26 cellular contexts compared by ENCODE assay signal in genomic region chr3:54535619-54536018, GRCh38.
"Had no signal": no experiment of that assay in that cellular context is flagged by ENCODE, and none has a peak within 500 bp of the region (broad histone marks: within the 10 kb centered on the region; RNA-seq: fewer than 3 reads in every experiment).

No MANE protein-coding gene starts in this region.

- H3K27me3 Mint-ChIP-seq: stimulated activated naive CD8-positive, alpha-beta T cell treated with anti-CD3 and anti-CD28 coated beads, Interleukin-15, Interleukin-2, amounts not matched to agents 100 ng/mL and 50 ng/mL, for 24 hours had no signal

- H3K4me3 ChIP-seq: left ventricle myocardium inferior, ovary, spleen, suprapubic skin, thoracic aorta, tibial artery, upper lobe of right lung, uterus had no signal

- H3K4me1 ChIP-seq: spleen, suprapubic skin, tibial artery, upper lobe of right lung, uterus had no signal

- H3K27ac Mint-ChIP-seq: immature natural killer cell; naive thymus-derived CD8-positive, alpha-beta T cell; nephron; progenitor cell of endocrine pancreas; stimulated activated effector memory CD8-positive, alpha-beta T cell treated with anti-CD3 and anti-CD28 coated beads, Interleukin-12 subunit alpha, Interleukin-12 subunit beta, amount 100 ng/mL, for 72 hours; stimulated activated naive CD8-positive, alpha-beta T cell treated with anti-CD3 and anti-CD28 coated beads, Interleukin-15, Interleukin-2, amounts not matched to agents 100 ng/mL and 50 ng/mL, for 24 hours had no signal

- H3K36me3 Mint-ChIP-seq: immature natural killer cell; naive thymus-derived CD8-positive, alpha-beta T cell; stimulated activated effector memory CD8-positive, alpha-beta T cell treated with anti-CD3 and anti-CD28 coated beads, Interleukin-12 subunit alpha, Interleukin-12 subunit beta, amount 100 ng/mL, for 72 hours had no signal

- H3K9me3 Mint-ChIP-seq: nephron; neural crest cell; stimulated activated naive CD8-positive, alpha-beta T cell treated with anti-CD3 and anti-CD28 coated beads, Interleukin-15, Interleukin-2, amounts not matched to agents 100 ng/mL and 50 ng/mL, for 24 hours had no signal

- ATAC-seq: naive thymus-derived CD8-positive, alpha-beta T cell; right cardiac atrium; sciatic nerve; stimulated activated effector memory CD8-positive, alpha-beta T cell treated with anti-CD3 and anti-CD28 coated beads, Interleukin-12 subunit alpha, Interleukin-12 subunit beta, amount 100 ng/mL, for 72 hours; upper lobe of right lung had no signal

- H3K27ac ChIP-seq: left ventricle myocardium inferior, neutrophil, ovary, spleen, suprapubic skin, thoracic aorta, tibial artery, upper lobe of right lung, uterus had no signal

- H3K36me3 ChIP-seq: left ventricle myocardium inferior, neutrophil, ovary, spleen, suprapubic skin, thoracic aorta, tibial artery, upper lobe of right lung, uterus had no signal

- H3K27me3 ChIP-seq: neutrophil, ovary, spleen, suprapubic skin, tibial artery, upper lobe of right lung, uterus had no signal

- H3K4me3 Mint-ChIP-seq: immature natural killer cell; naive thymus-derived CD8-positive, alpha-beta T cell; nephron; neural crest cell; stimulated activated effector memory CD8-positive, alpha-beta T cell treated with anti-CD3 and anti-CD28 coated beads, Interleukin-12 subunit alpha, Interleukin-12 subunit beta, amount 100 ng/mL, for 72 hours; stimulated activated naive CD8-positive, alpha-beta T cell treated with anti-CD3 and anti-CD28 coated beads, Interleukin-15, Interleukin-2, amounts not matched to agents 100 ng/mL and 50 ng/mL, for 24 hours had no signal

- DNase-seq: hippocampal formation; immature natural killer cell; left ventricle myocardium inferior; mesenchymal stem cell; naive thymus-derived CD8-positive, alpha-beta T cell; occipital lobe; ovary; retina; right cardiac atrium; small intestine; spleen; stimulated activated CD4-positive, alpha-beta T cell treated with anti-CD3 and anti-CD28 coated beads, Interleukin-4, amount 100 ng/mL, for 24 hours; stimulated activated naive CD4-positive, alpha-beta T cell; tibial artery; trophoblast cell; upper lobe of right lung; uterus had no signal

- H3K9me3 ChIP-seq: left ventricle myocardium inferior, neutrophil, ovary, spleen, suprapubic skin, thoracic aorta, tibial artery, upper lobe of right lung, uterus had no signal

- H3K4me1 Mint-ChIP-seq: immature natural killer cell; naive thymus-derived CD8-positive, alpha-beta T cell; neural crest cell; stimulated activated effector memory CD8-positive, alpha-beta T cell treated with anti-CD3 and anti-CD28 coated beads, Interleukin-12 subunit alpha, Interleukin-12 subunit beta, amount 100 ng/mL, for 72 hours had no signal
